ENCODE assay signal across 32 cellular contexts in genomic region chr4:89217594-89217993, GRCh38.
"Had no signal": no experiment of that assay in that cellular context is flagged by ENCODE, and none has a peak within 500 bp of the region (broad histone marks: within the 10 kb centered on the region; RNA-seq: fewer than 3 reads in every experiment).

No MANE protein-coding gene starts in this region.

- H3K4me3 Mint-ChIP-seq: activated B cell treated with CpG ODN at 0.5 μM for 24 hours; activated CD8-positive, alpha-beta T cell treated with anti-CD3 and anti-CD28 coated beads for 36 hours; activated naive CD8-positive, alpha-beta T cell; activated T-cell treated with anti-CD3 and anti-CD28 coated beads, Interleukin-2, amount 50 U/mL, for 4 hours; activated T-helper 17 cell treated with anti-CD3 and anti-CD28 coated beads, Interleukin-2, amount 50 U/mL, for 72 hours; brain; effector memory CD8-positive, alpha-beta T cell; T-helper 17 cell; T-helper 2 cell treated with Interferon-gamma antibody and Interleukin-4, amounts not matched to agents 5 μg/mL and 100 μg/mL, for 36 hours had no signal

- H3K36me3 ChIP-seq: ascending aorta, breast epithelium, cardiac muscle cell, colonic mucosa, esophagus muscularis mucosa, gastrocnemius medialis, heart left ventricle, WERI-Rb-1 had no signal

- H3K27me3 Mint-ChIP-seq: activated B cell treated with CpG ODN at 0.5 μM for 24 hours; activated CD8-positive, alpha-beta T cell treated with anti-CD3 and anti-CD28 coated beads for 36 hours; activated naive CD8-positive, alpha-beta T cell had no signal

- H3K4me3 ChIP-seq: ascending aorta, breast epithelium, cardiac muscle cell, colonic mucosa, esophagus muscularis mucosa, gastrocnemius medialis, heart left ventricle had no signal

- ATAC-seq: activated CD4-positive, CD25-positive, alpha-beta regulatory T cell treated with anti-CD3 and anti-CD28 coated beads, Interleukin-2, amount 50 U/mL, for 24 hours; activated CD8-positive, alpha-beta T cell treated with anti-CD3 and anti-CD28 coated beads for 36 hours; activated T-cell treated with anti-CD3 and anti-CD28 coated beads, Interleukin-2, amount 50 U/mL, for 4 hours; activated T-helper 17 cell treated with anti-CD3 and anti-CD28 coated beads, Interleukin-2, amount 50 U/mL, for 72 hours; effector memory CD8-positive, alpha-beta T cell; foreskin keratinocyte; gastrocnemius medialis; heart left ventricle; T-helper 17 cell had no signal

- H3K27ac Mint-ChIP-seq: activated B cell treated with CpG ODN at 0.5 μM for 24 hours; activated CD8-positive, alpha-beta T cell treated with anti-CD3 and anti-CD28 coated beads for 36 hours; activated naive CD8-positive, alpha-beta T cell; activated T-helper 17 cell treated with anti-CD3 and anti-CD28 coated beads, Interleukin-2, amount 50 U/mL, for 72 hours; brain; effector memory CD8-positive, alpha-beta T cell; T-helper 17 cell; T-helper 2 cell treated with Interferon-gamma antibody and Interleukin-4, amounts not matched to agents 5 μg/mL and 100 μg/mL, for 36 hours had no signal

- DNase-seq: activated B cell treated with CpG ODN at 0.5 μM for 24 hours; activated CD4-positive, alpha-beta T cell treated with anti-CD3 and anti-CD28 coated beads for 48 hours; activated CD4-positive, alpha-beta T cell treated with anti-CD3 and anti-CD28 coated beads, Interleukin-2, amount 50 U/mL, for 1 hour; activated CD4-positive, alpha-beta T cell treated with anti-CD3 and anti-CD28 coated beads, Interleukin-2, amount 50 U/mL, for 48 hours; activated CD8-positive, alpha-beta memory T cell treated with anti-CD3 and anti-CD28 coated beads for 24 hours; activated CD8-positive, alpha-beta T cell treated with anti-CD3 and anti-CD28 coated beads for 36 hours; activated effector memory CD4-positive, alpha-beta T cell treated with Interleukin-2 at 50 U/mL for 16 hours; activated gamma-delta T cell treated with Interleukin-2 at 50 U/mL for 16 hours; activated naive CD4-positive, alpha-beta T cell treated with anti-CD3 and anti-CD28 coated beads, Interleukin-2, amount 50 U/mL, for 16 hours; activated naive CD4-positive, alpha-beta T cell treated with Interleukin-2 at 50 U/mL for 16 hours; activated T-cell treated with anti-CD3 and anti-CD28 coated beads, Interleukin-2, amount 50 U/mL, for 4 hours; central memory CD4-positive, alpha-beta T cell; colonic mucosa; effector memory CD8-positive, alpha-beta T cell; erythroblast; gastrocnemius medialis; glutamatergic neuron; heart left ventricle; T-helper 1 cell; T-helper 17 cell; T1000; WERI-Rb-1 had no signal

- H3K36me3 Mint-ChIP-seq: activated naive CD8-positive, alpha-beta T cell; brain had no signal

- H3K27ac ChIP-seq: ascending aorta, breast epithelium, cardiac muscle cell, colonic mucosa, esophagus muscularis mucosa, foreskin keratinocyte, gastrocnemius medialis, heart left ventricle, WERI-Rb-1 had no signal

- H3K9me3 ChIP-seq: ascending aorta, breast epithelium, colonic mucosa, esophagus muscularis mucosa, gastrocnemius medialis, heart left ventricle had no signal

- H3K27me3 ChIP-seq: ascending aorta, breast epithelium, cardiac muscle cell, colonic mucosa, esophagus muscularis mucosa, gastrocnemius medialis, heart left ventricle had no signal

- H3K4me1 ChIP-seq: ascending aorta, breast epithelium, esophagus muscularis mucosa, foreskin keratinocyte, gastrocnemius medialis, heart left ventricle had no signal

- H3K9me3 Mint-ChIP-seq: activated B cell treated with CpG ODN at 0.5 μM for 24 hours; activated CD8-positive, alpha-beta T cell treated with anti-CD3 and anti-CD28 coated beads for 36 hours; activated T-cell treated with anti-CD3 and anti-CD28 coated beads, Interleukin-2, amount 50 U/mL, for 4 hours; activated T-helper 17 cell treated with anti-CD3 and anti-CD28 coated beads, Interleukin-2, amount 50 U/mL, for 72 hours; effector memory CD8-positive, alpha-beta T cell; T-helper 2 cell treated with Interferon-gamma antibody and Interleukin-4, amounts not matched to agents 5 μg/mL and 100 μg/mL, for 36 hours had no signal
